Comparison of ENCODE assay signal across 16 cellular contexts in the genomic region with DNA sequence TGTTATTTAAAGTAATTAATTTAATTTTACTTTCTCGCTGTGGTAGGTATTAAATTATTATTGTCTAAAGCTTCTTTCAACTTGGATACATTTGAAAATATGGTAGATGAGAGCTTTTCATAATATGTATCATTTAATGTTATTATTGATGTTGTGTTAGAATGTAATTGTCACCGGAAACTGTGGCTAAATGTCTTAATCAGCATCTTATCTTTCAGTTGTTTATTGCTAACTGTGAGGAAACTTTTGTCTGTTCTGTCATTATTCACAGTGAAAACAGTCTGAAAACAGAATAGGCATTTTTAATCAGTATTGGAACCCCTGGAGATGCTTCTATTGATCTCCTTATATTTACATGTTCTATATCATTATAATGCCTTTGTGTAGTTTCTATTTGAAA.
DNase-seq lines count a peak whose midpoint lies in the region; ATAC-seq and TF ChIP-seq lines count a peak whose summit lies in the region.
"Had no signal": no experiment of that assay in that cellular context is flagged by ENCODE, and none has a peak within 500 bp of the region (broad histone marks: within the 10 kb centered on the region; RNA-seq: fewer than 3 reads in every experiment).

No MANE protein-coding gene starts in this region.

- H3K9ac ChIP-seq in IMR-90 (ENCODE audit: low read depth, low read length) = no peak overlapping the region

- no peaks in the 10 kb centered on the region for H4K20me1 ChIP-seq in IMR-90 (ENCODE audit: insufficient read depth, low read length)

- H3K4me1 ChIP-seq in IMR-90 (ENCODE audit: control insufficient read depth, insufficient read depth, low read length) = peaks cover 5% of the 10 kb centered on the region

- H3K4me2 ChIP-seq in IMR-90 (ENCODE audit: low read depth, low read length) = no peak overlapping the region

- no TSS peak for BruUV-seq in IMR-90 (replicated peaks; lab: Mats Ljungman, UMichigan)

- no peak overlapping the region for H3K23ac ChIP-seq in IMR-90 (ENCODE audit: low read depth, low read length)

- CTCF ChIA-PET in IMR-90 (lab: Yijun Ruan, JAX) = no interaction called here
- CTCF ChIA-PET in activated CD4-positive, alpha-beta memory T cell treated with anti-CD3 and anti-CD28 coated beads, Interleukin-2, amount 10 ng/mL, durations not matched to agents 7 days and 5 days (lab: Charles Lee) = no interaction called here

- no peak overlapping the region for H3K4me3 ChIP-seq in IMR-90 (ENCODE audit: insufficient read depth, low read depth, low read length)

- H2BK5ac ChIP-seq in IMR-90 (ENCODE audit: low read depth, low read length, poor library complexity, severe bottlenecking) = no peak overlapping the region

- peak overlapping the region in 1 of 2 donors; percentile 81 for H3K4me3 Mint-ChIP-seq in activated T-cell treated with anti-CD3 and anti-CD28 coated beads, Interleukin-2, amount 50 U/mL, for 72 hours
- no peak overlapping the region for H3K4me3 Mint-ChIP-seq in activated CD4-positive, alpha-beta memory T cell treated with anti-CD3 and anti-CD28 coated beads, Interleukin-2, amount 10 ng/mL, durations not matched to agents 7 days and 5 days
- H3K4me3 Mint-ChIP-seq in stimulated activated effector memory CD8-positive, alpha-beta T cell treated with anti-CD3 and anti-CD28 coated beads, Interleukin-12 subunit alpha, Interleukin-12 subunit beta, amount 100 ng/mL, for 72 hours = peak overlapping the region; percentile 61
- H3K4me3 Mint-ChIP-seq: IgD-negative memory B cell had no signal

- DNase-seq in activated T-cell treated with anti-CD3 and anti-CD28 coated beads, Interleukin-2, amount 50 U/mL, for 72 hours = no peak
- no peak for DNase-seq in activated T-cell treated with anti-CD3 and anti-CD28 coated beads, Interleukin-2, amount 50 U/mL, for 1 hour
- DNase-seq in IMR-90 (no peak), NCI-H2196 (lab: John Stamatoyannopoulos, UW; ENCODE audit: unreplicated experiment) (no peak), dedifferentiated amniotic fluid mesenchymal stem cell (ENCODE audit: extremely low spot score) (no peak)
- no peak for DNase-seq in activated CD4-positive, alpha-beta memory T cell treated with anti-CD3 and anti-CD28 coated beads, Interleukin-2, amount 10 ng/mL, durations not matched to agents 7 days and 5 days
- no peak for DNase-seq in stimulated activated effector memory CD8-positive, alpha-beta T cell treated with anti-CD3 and anti-CD28 coated beads, Interleukin-12 subunit alpha, Interleukin-12 subunit beta, amount 100 ng/mL, for 72 hours (ENCODE audit: low spot score in 2 of 2)
- DNase-seq in activated naive CD4-positive, alpha-beta T cell treated with anti-CD3 and anti-CD28 coated beads, Interleukin-2, amount 50 U/mL, for 16 hours = no peak
- DNase-seq: MV-4-11, NCI-H1417 treated with DMSO at 0.1 percent for 48 hours, NCI-H1930, NCI-H2171, NCI-H748 treated with DMSO at 0.1 percent for 48 hours, OCI-M1 had no signal

- H2BK15ac ChIP-seq in IMR-90 (ENCODE audit: low read depth, low read length) = no peak overlapping the region

- no peaks in the 10 kb centered on the region for H3K9me3 ChIP-seq in IMR-90 (ENCODE audit: control insufficient read depth, insufficient read depth, low read length)

- H2BK20ac ChIP-seq in IMR-90 (ENCODE audit: low read depth, low read length) = no peak overlapping the region

- H3K27me3 Mint-ChIP-seq in activated T-cell treated with anti-CD3 and anti-CD28 coated beads, Interleukin-2, amount 50 U/mL, for 72 hours (ENCODE audit: low read depth) = no peaks in the 10 kb centered on the region
- H3K27me3 Mint-ChIP-seq in activated CD4-positive, alpha-beta memory T cell treated with anti-CD3 and anti-CD28 coated beads, Interleukin-2, amount 10 ng/mL, durations not matched to agents 7 days and 5 days = no peaks in the 10 kb centered on the region
- H3K27me3 Mint-ChIP-seq: IgD-negative memory B cell had no signal

- H2AK9ac ChIP-seq in IMR-90 (replicated peaks; ENCODE audit: low read depth, low read length, poor library complexity) = no peak overlapping the region

- no peak overlapping the region for H3K18ac ChIP-seq in IMR-90 (ENCODE audit: low read depth, low read length)

- H3K79me1 ChIP-seq in IMR-90 (ENCODE audit: low read depth in 1 of 2, low read length in 2 of 2) = no peaks in the 10 kb centered on the region; a peak in 1 of 4 replicates

- H3K56ac ChIP-seq in IMR-90 (ENCODE audit: extremely low read depth, insufficient read depth, low read length) = no peak overlapping the region

- H3K4me1 Mint-ChIP-seq in activated T-cell treated with anti-CD3 and anti-CD28 coated beads, Interleukin-2, amount 50 U/mL, for 72 hours (ENCODE audit: low read depth) = peaks cover 8% of the 10 kb centered on the region
- peaks cover 47% of the 10 kb centered on the region for H3K4me1 Mint-ChIP-seq in activated CD4-positive, alpha-beta memory T cell treated with anti-CD3 and anti-CD28 coated beads, Interleukin-2, amount 10 ng/mL, durations not matched to agents 7 days and 5 days
- peaks cover 29% of the 10 kb centered on the region for H3K4me1 Mint-ChIP-seq in stimulated activated effector memory CD8-positive, alpha-beta T cell treated with anti-CD3 and anti-CD28 coated beads, Interleukin-12 subunit alpha, Interleukin-12 subunit beta, amount 100 ng/mL, for 72 hours
- H3K4me1 Mint-ChIP-seq: IgD-negative memory B cell had no signal

- dilution Hi-C loops in IMR-90 (cut with HindIII; ENCODE audit: low sequenced_read_pairs, unreplicated experiment) = no loop called here

- no peak overlapping the region for H4K5ac ChIP-seq in IMR-90 (ENCODE audit: low read depth, low read length)

- H2AFZ ChIP-seq in IMR-90 (replicated peaks; ENCODE audit: low read length, poor library complexity) = no peak overlapping the region

- in situ Hi-C loops in IMR-90 (cut with MboI; ENCODE audit: low sequenced_read_pairs) = no loop called here

- H3K27ac ChIP-seq in IMR-90 (ENCODE audit: insufficient read depth, low read length) = no peak overlapping the region
- H3K27ac ChIP-seq: C4-2B had no signal

- no peaks in the 10 kb centered on the region for H3K36me3 ChIP-seq in IMR-90 (ENCODE audit: control insufficient read depth, insufficient read depth, low read length)

- H3K9me1 ChIP-seq in IMR-90 (ENCODE audit: insufficient read depth, low read length) = no peaks in the 10 kb centered on the region

- WGBS in IMR-90 (ENCODE audit: extremely low coverage in 2 of 2, insufficient read length in 1 of 2), 2 experiments = no CpG with 5 or more reads among the region's 2 CpGs

- no peak for TF ChIP-seq POLR2A in IMR-90 (IDR thresholded peaks at IDR 0.05; ENCODE audit: low read depth, low read length)

- no peaks in the 10 kb centered on the region for H3K36me3 Mint-ChIP-seq in activated T-cell treated with anti-CD3 and anti-CD28 coated beads, Interleukin-2, amount 50 U/mL, for 72 hours (ENCODE audit: insufficient read depth in 2 of 2)
- H3K36me3 Mint-ChIP-seq in activated CD4-positive, alpha-beta memory T cell treated with anti-CD3 and anti-CD28 coated beads, Interleukin-2, amount 10 ng/mL, durations not matched to agents 7 days and 5 days (ENCODE audit: low read depth) = peaks cover 7% of the 10 kb centered on the region
- no peaks in the 10 kb centered on the region for H3K36me3 Mint-ChIP-seq in stimulated activated effector memory CD8-positive, alpha-beta T cell treated with anti-CD3 and anti-CD28 coated beads, Interleukin-12 subunit alpha, Interleukin-12 subunit beta, amount 100 ng/mL, for 72 hours

- H3K9me3 Mint-ChIP-seq in activated T-cell treated with anti-CD3 and anti-CD28 coated beads, Interleukin-2, amount 50 U/mL, for 72 hours = no peaks in the 10 kb centered on the region
- H3K9me3 Mint-ChIP-seq in activated CD4-positive, alpha-beta memory T cell treated with anti-CD3 and anti-CD28 coated beads, Interleukin-2, amount 10 ng/mL, durations not matched to agents 7 days and 5 days = no peaks in the 10 kb centered on the region
- H3K9me3 Mint-ChIP-seq in stimulated activated effector memory CD8-positive, alpha-beta T cell treated with anti-CD3 and anti-CD28 coated beads, Interleukin-12 subunit alpha, Interleukin-12 subunit beta, amount 100 ng/mL, for 72 hours = no peaks in the 10 kb centered on the region
- H3K9me3 Mint-ChIP-seq: IgD-negative memory B cell had no signal

- no peak for TF ChIP-seq CTCF in IMR-90 (conservative IDR thresholded peaks at IDR 0.05; ENCODE audit: low read depth, low read length)

- peak overlapping the region; percentile 94 for H3K27ac Mint-ChIP-seq in activated T-cell treated with anti-CD3 and anti-CD28 coated beads, Interleukin-2, amount 50 U/mL, for 72 hours
- H3K27ac Mint-ChIP-seq in activated CD4-positive, alpha-beta memory T cell treated with anti-CD3 and anti-CD28 coated beads, Interleukin-2, amount 10 ng/mL, durations not matched to agents 7 days and 5 days = peak overlapping the region; percentile 88
- peak overlapping the region; percentile 97 for H3K27ac Mint-ChIP-seq in stimulated activated effector memory CD8-positive, alpha-beta T cell treated with anti-CD3 and anti-CD28 coated beads, Interleukin-12 subunit alpha, Interleukin-12 subunit beta, amount 100 ng/mL, for 72 hours
- H3K27ac Mint-ChIP-seq: IgD-negative memory B cell had no signal

- ATAC-seq in activated T-cell treated with anti-CD3 and anti-CD28 coated beads, Interleukin-2, amount 50 U/mL, for 72 hours (replicated peaks in 1 of 2) = no peak
- ATAC-seq in IMR-90 (ENCODE audit: low read depth) = no peak
- ATAC-seq in stimulated activated effector memory CD8-positive, alpha-beta T cell treated with anti-CD3 and anti-CD28 coated beads, Interleukin-12 subunit alpha, Interleukin-12 subunit beta, amount 100 ng/mL, for 72 hours = no peak

- H2AK5ac ChIP-seq in IMR-90 (ENCODE audit: low read depth, low read length) = no peak overlapping the region

- TF ChIP-seq RAD21 in IMR-90 (IDR thresholded peaks at IDR 0.05; ENCODE audit: low read length) = no peak

- H4K8ac ChIP-seq in IMR-90 (ENCODE audit: low read depth in 2 of 2, low read length in 2 of 2) = no peak overlapping the region

- H3K14ac ChIP-seq in IMR-90 (replicated peaks; ENCODE audit: low read depth, low read length) = no peak overlapping the region

- H3K27me3 ChIP-seq in IMR-90 (ENCODE audit: control insufficient read depth, insufficient read depth, low read length) = no peaks in the 10 kb centered on the region

- no peak overlapping the region for H2BK120ac ChIP-seq in IMR-90 (ENCODE audit: low read depth, low read length)

- POLR2A ChIA-PET in IMR-90 (lab: Charles Lee; ENCODE audit: unreplicated experiment) = no interaction called here
- POLR2A ChIA-PET in activated CD4-positive, alpha-beta memory T cell treated with anti-CD3 and anti-CD28 coated beads, Interleukin-2, amount 10 ng/mL, durations not matched to agents 7 days and 5 days (lab: Charles Lee) = interaction anchor here (1.3 to 1.5 kb wide), 3 partner anchors 21 to 120 kb away, joined by 3 to 4 read pairs (median 3); no protein-coding TSS in a partner anchor

- intact Hi-C loops in IMR-90 (cut with micrococcal nuclease) = no loop called here

- no peak overlapping the region for H3K4ac ChIP-seq in IMR-90 (ENCODE audit: low read depth, low read length)

- H4K91ac ChIP-seq in IMR-90 (ENCODE audit: insufficient read depth, low read depth, low read length) = no peak overlapping the region

TF ChIP-seq in IMR-90, 13 proteins besides CTCF, POLR2A, EP300 and RAD21:
- TF ChIP-seq MAFK (IDR thresholded peaks at IDR 0.05; ENCODE audit: low read depth, low read length) (0 out of 2 replicates have a peak, but pooled peaks have one; percentile 3), MAZ (IDR thresholded peaks at IDR 0.05; ENCODE audit: borderline replicate concordance, low read depth, low read length) (no peak)
